8 cellular contexts compared by ENCODE assay signal in the genomic region with DNA sequence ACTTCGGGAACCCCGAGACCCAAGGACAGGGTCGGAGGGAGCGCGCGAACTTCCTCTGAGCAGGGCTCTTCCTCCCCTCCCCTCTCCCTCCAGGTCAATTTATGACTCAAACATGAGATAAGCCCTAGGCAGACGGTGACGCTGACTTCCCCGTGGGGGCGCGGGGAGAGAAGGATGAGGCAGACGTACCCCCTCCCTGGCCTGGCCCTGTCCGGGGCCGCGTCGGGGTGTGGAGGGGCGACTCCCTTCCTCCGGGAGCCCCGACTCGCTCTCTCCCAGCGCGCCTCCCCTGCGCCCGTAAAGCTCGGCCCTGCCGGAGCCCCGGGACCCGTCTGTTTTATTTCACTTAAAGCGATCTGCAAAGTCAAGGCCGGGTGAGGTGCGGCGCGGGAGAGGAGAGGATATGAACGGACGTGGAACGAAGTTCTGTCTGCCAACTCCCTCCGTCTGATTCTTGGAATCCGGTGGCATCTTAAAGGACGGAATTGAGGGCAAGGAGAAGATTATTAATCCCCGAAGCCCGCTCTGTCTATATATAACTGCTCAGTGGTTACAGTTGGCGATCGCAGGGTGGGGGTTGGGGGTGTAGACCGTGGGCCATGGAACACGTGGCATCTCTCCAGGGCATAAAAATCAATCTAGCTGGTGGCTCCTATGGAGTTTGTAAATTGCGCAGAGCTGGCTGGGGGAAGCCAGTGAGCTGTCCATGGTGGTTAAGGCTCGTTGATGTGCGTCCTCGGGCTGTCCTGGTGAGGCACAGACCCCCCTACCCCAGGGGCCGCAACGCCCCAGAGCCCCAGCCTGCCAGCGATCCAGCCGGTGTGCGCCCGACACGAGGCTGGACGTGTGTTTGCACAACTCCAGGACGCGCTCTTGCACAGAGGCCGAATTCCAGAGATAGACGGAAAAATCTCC. TPM values are rescaled to one million over a fixed set of nuclear protein-coding genes. Genes with fewer than 3 reads are reported as not detected.
DNase-seq lines count a peak whose midpoint lies in the region; ATAC-seq and TF ChIP-seq lines count a peak whose summit lies in the region.

No MANE protein-coding gene starts in this region.

- H3K9me3 Mint-ChIP-seq in endodermal cell: no peaks in the 10 kb centered on the region

- peaks cover 22% of the 10 kb centered on the region for H3K4me1 Mint-ChIP-seq in endodermal cell

- H2BK5ac ChIP-seq in neuronal stem cell (ENCODE audit: low read length): no peak overlapping the region

- H3K27me3 ChIP-seq in endodermal cell (ENCODE audit: control insufficient read depth, insufficient read depth, low read length, poor library complexity, severe bottlenecking): peaks cover 98% of the 10 kb centered on the region
- peaks cover 28 to 87% (median 50%) of the 10 kb centered on the region in 3 experiments for H3K27me3 ChIP-seq in neuronal stem cell (ENCODE audit: control insufficient read depth in 3 of 3, insufficient read depth in 3 of 3, low read depth in 1 of 3, low read length in 3 of 3)

- H3K4me3 ChIP-seq in endodermal cell (ENCODE audit: low read length): peak overlapping the region; percentile 72
- H3K4me3 ChIP-seq in neuronal stem cell (ENCODE audit: low read length in 2 of 2): no peak overlapping the region

- ATAC-seq in HG03196 (IDR thresholded peaks at IDR 0.05; ENCODE audit: unreplicated experiment) (no peak), HG03159 (IDR thresholded peaks at IDR 0.05; ENCODE audit: unreplicated experiment) (no peak), HG02610 (IDR thresholded peaks at IDR 0.05; ENCODE audit: unreplicated experiment) (no peak), HG02938 (IDR thresholded peaks at IDR 0.05; ENCODE audit: unreplicated experiment) (no peak)

- H3K9ac ChIP-seq in endodermal cell (ENCODE audit: extremely low read depth, low read length, poor library complexity, severe bottlenecking) (no peak overlapping the region), neuronal stem cell (ENCODE audit: low read depth, low read length, poor library complexity) (peak overlapping the region; percentile 50)

- H2BK12ac ChIP-seq in neuronal stem cell (ENCODE audit: low read length): no peak overlapping the region

- peak; percentile 18 for DNase-seq in CMK (ENCODE audit: low read depth)
- peak; percentile 79 for DNase-seq in M059J (ENCODE audit: low read depth)
- peak; percentile 90 for DNase-seq in endodermal cell
- peak; percentile 47 for DNase-seq in neuronal stem cell (ENCODE audit: low spot score)

- H3K18ac ChIP-seq in neuronal stem cell (ENCODE audit: low read length): no peak overlapping the region

- H3K9me3 ChIP-seq in endodermal cell (ENCODE audit: control insufficient read depth, low read length) (no peaks in the 10 kb centered on the region), neuronal stem cell (replicated peaks in 1 of 2; ENCODE audit: control insufficient read depth in 2 of 2, insufficient read depth in 1 of 2, low read depth in 1 of 2, low read length in 2 of 2) (no peaks in the 10 kb centered on the region)

- H3K4me2 ChIP-seq in neuronal stem cell (ENCODE audit: insufficient read depth, low read length, poor library complexity, severe bottlenecking): peak overlapping the region; percentile 48

- peak overlapping the region; percentile 61 for H2AFZ ChIP-seq in neuronal stem cell (ENCODE audit: low read length)

- no peak overlapping the region for H3K14ac ChIP-seq in neuronal stem cell (ENCODE audit: low read length)

- 2 to 3% methylated on average over 25 to 61 of the region's 61 CpGs for WGBS in endodermal cell (ENCODE audit: insufficient coverage in 1 of 2, insufficient read length in 1 of 2), 2 experiments
- no CpG with 5 or more reads among the region's 61 CpGs for WGBS in neuronal stem cell (ENCODE audit: extremely low coverage in 2 of 2, insufficient read length in 2 of 2, insufficient replicate concordance in 1 of 2), 2 donors

- no peak overlapping the region for H4K91ac ChIP-seq in neuronal stem cell (ENCODE audit: low read depth, low read length, poor library complexity)

- H3K27ac Mint-ChIP-seq in endodermal cell: no peak overlapping the region

- H3K4ac ChIP-seq in neuronal stem cell (ENCODE audit: low read length): no peak overlapping the region

- H3K4me1 ChIP-seq in endodermal cell (ENCODE audit: control insufficient read depth, insufficient read depth, low read length) (no peaks in the 10 kb centered on the region), neuronal stem cell (ENCODE audit: control insufficient read depth in 2 of 2, insufficient read depth in 1 of 2, low read depth in 1 of 2, low read length in 2 of 2) (peaks cover 0 to 12% of the 10 kb centered on the region in 2 donors)

- H2BK120ac ChIP-seq in neuronal stem cell (ENCODE audit: low read depth, low read length): no peak overlapping the region

- H2AK5ac ChIP-seq in neuronal stem cell (ENCODE audit: low read depth, low read length): no peak overlapping the region

- H4K8ac ChIP-seq in neuronal stem cell (ENCODE audit: low read depth, low read length): no peak overlapping the region

- H3K36me3 Mint-ChIP-seq in endodermal cell (ENCODE audit: low read depth): no peaks in the 10 kb centered on the region

- peak overlapping the region; percentile 47 for H3K23ac ChIP-seq in neuronal stem cell (ENCODE audit: low read depth, low read length, poor library complexity)

- no peak for TF ChIP-seq CTCF in endodermal cell (conservative IDR thresholded peaks at IDR 0.05)

- H2BK15ac ChIP-seq in neuronal stem cell (ENCODE audit: low read length): no peak overlapping the region

- H3K36me3 ChIP-seq in endodermal cell (ENCODE audit: control insufficient read depth, insufficient read depth, low read length) (no peaks in the 10 kb centered on the region), neuronal stem cell (replicated peaks in 1 of 2; ENCODE audit: control insufficient read depth in 2 of 2, insufficient read depth in 2 of 2, low read length in 2 of 2) (no peaks in the 10 kb centered on the region)

- H3K79me1 ChIP-seq in neuronal stem cell (ENCODE audit: low read depth, low read length): no peaks in the 10 kb centered on the region

- H3K27ac ChIP-seq in endodermal cell (ENCODE audit: low read depth, low read length): no peak overlapping the region
- no peak overlapping the region for H3K27ac ChIP-seq in neuronal stem cell (replicated peaks; ENCODE audit: low read length)

- peak overlapping the region; percentile 56 for H3K4me3 Mint-ChIP-seq in endodermal cell

- H3K27me3 Mint-ChIP-seq in endodermal cell (ENCODE audit: insufficient read depth): peaks cover 99% of the 10 kb centered on the region

RNA-seq across cellular contexts. Expression of gene PTHLH, which starts 2.9 kb away (rescaled TPM):
- 7.5 and 8.1 TPM in 2 replicates for total RNA-seq in M059J (2014; rRNA removed; shearing (Covaris generic))
- total RNA-seq in endodermal cell: not detected
- 0.39 TPM for polyA plus RNA-seq in endodermal cell (2013, experiment 1 of 2)
- polyA plus RNA-seq in endodermal cell (2013, experiment 2 of 2): 0.99 TPM
- 0.13 TPM for polyA plus RNA-seq in neuronal stem cell (2013, experiment 1 of 2)
- 0.10 TPM for polyA plus RNA-seq in neuronal stem cell (2013, experiment 2 of 2)

Comparison
In these comparisons a context has a peak if more than half of its experiments do, and no peak if none do; other contexts are left out.
1. DNase-seq: peak in every context shown above with its lines; median percentile 90 in endodermal cell; 79 in M059J; 47 in neuronal stem cell; 18 in CMK.